ENCODE assay signal across 23 cellular contexts in the genomic region with DNA sequence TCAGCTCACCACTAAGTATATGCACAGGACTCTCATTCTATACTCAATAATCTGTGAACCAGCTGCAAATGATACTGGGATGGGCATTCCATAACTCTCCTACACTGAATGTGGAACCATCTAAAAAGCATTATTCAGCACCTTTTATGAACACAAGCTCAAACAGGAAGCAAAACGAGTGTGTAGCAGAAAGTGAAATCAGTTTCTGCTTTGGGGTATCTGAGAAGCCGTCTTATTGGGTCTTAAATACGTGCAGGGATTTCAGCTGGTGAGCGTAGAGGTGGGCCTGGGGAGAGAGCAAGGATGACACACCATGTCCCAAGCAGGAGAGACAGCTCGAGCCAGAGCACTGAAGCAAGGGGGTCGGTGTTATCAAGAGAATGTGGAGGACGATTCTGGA.
DNase-seq lines count a peak whose midpoint lies in the region; ATAC-seq and TF ChIP-seq lines count a peak whose summit lies in the region.
"Had no signal": no experiment of that assay in that cellular context is flagged by ENCODE, and none has a peak within 500 bp of the region (broad histone marks: within the 10 kb centered on the region; RNA-seq: fewer than 3 reads in every experiment).

No MANE protein-coding gene starts in this region.

- DNase-seq in activated naive CD8-positive, alpha-beta T cell treated with anti-CD3 and anti-CD28 coated beads, Interleukin-2, amount 10 ng/mL, durations not matched to agents 7 days and 5 days: no peak
- DNase-seq in activated naive CD8-positive, alpha-beta T cell treated with anti-CD3 and anti-CD28 coated beads for 36 hours: no peak
- DNase-seq in memory B cell (ENCODE audit: low spot score in 2 of 2) (no peak), NCI-H345 treated with DMSO at 0.1 percent for 48 hours (lab: John Stamatoyannopoulos, UW; ENCODE audit: unreplicated experiment) (no peak), lower lobe of right lung (no peak), glutamatergic neuron (no peak)
- DNase-seq: 8988T; activated CD8-positive, alpha-beta T cell treated with anti-CD3 and anti-CD28 coated beads for 36 hours; activated T-cell treated with anti-CD3 and anti-CD28 coated beads, Interleukin-2, amount 50 U/mL, for 48 hours; dermis blood vessel endothelial cell; gastrocnemius medialis; mucosa of descending colon; NCI-H1092 treated with DMSO at 0.1 percent for 48 hours; upper lobe of right lung; WERI-Rb-1 had no signal

- peaks cover 2% of the 10 kb centered on the region for H3K9me3 Mint-ChIP-seq in activated naive CD8-positive, alpha-beta T cell treated with anti-CD3 and anti-CD28 coated beads, Interleukin-2, amount 10 ng/mL, durations not matched to agents 7 days and 5 days
- H3K9me3 Mint-ChIP-seq in activated naive CD8-positive, alpha-beta T cell treated with anti-CD3 and anti-CD28 coated beads for 36 hours: peaks cover 5% of the 10 kb centered on the region
- peaks cover 2% of the 10 kb centered on the region for H3K9me3 Mint-ChIP-seq in memory B cell
- H3K9me3 Mint-ChIP-seq in glutamatergic neuron (ENCODE audit: unreplicated experiment): peaks cover 1% of the 10 kb centered on the region
- H3K9me3 Mint-ChIP-seq: stimulated activated naive CD8-positive, alpha-beta T cell treated with anti-CD3 and anti-CD28 coated beads, Interleukin-15, Interleukin-2, amounts not matched to agents 100 ng/mL and 50 ng/mL, for 24 hours had no signal

- intact Hi-C loops in lower lobe of right lung (cut with DNase I): no loop called here

- no peaks in the 10 kb centered on the region for H3K4me1 ChIP-seq in lower lobe of right lung
- H3K4me1 ChIP-seq: BLaER1, upper lobe of right lung had no signal

- no peaks in the 10 kb centered on the region for H3K27me3 ChIP-seq in lower lobe of right lung (ENCODE audit: low read depth)
- H3K27me3 ChIP-seq: BLaER1, gastrocnemius medialis, upper lobe of right lung had no signal

- H3K27ac ChIP-seq in lower lobe of right lung: no peak overlapping the region
- H3K27ac ChIP-seq: BLaER1, gastrocnemius medialis, KMS-11, RWPE1, upper lobe of right lung, WERI-Rb-1 had no signal

- POLR2A ChIA-PET in activated naive CD8-positive, alpha-beta T cell treated with anti-CD3 and anti-CD28 coated beads, Interleukin-2, amount 10 ng/mL, durations not matched to agents 7 days and 5 days (lab: Charles Lee): interaction anchor here (0.8 kb wide), 1 partner anchor 11 kb away, joined by 3 read pairs; no protein-coding TSS in a partner anchor

- TF ChIP-seq CTCF in lower lobe of right lung (IDR thresholded peaks at IDR 0.05) (no peak), glutamatergic neuron (IDR thresholded peaks at IDR 0.05; ENCODE audit: partially characterized antibody, unreplicated experiment) (no peak)

- H3K4me1 Mint-ChIP-seq in activated naive CD8-positive, alpha-beta T cell treated with anti-CD3 and anti-CD28 coated beads, Interleukin-2, amount 10 ng/mL, durations not matched to agents 7 days and 5 days: peaks cover 6% of the 10 kb centered on the region
- peaks cover 6% of the 10 kb centered on the region for H3K4me1 Mint-ChIP-seq in activated naive CD8-positive, alpha-beta T cell treated with anti-CD3 and anti-CD28 coated beads for 36 hours
- H3K4me1 Mint-ChIP-seq in memory B cell (peaks cover 13% of the 10 kb centered on the region), glutamatergic neuron (ENCODE audit: low read depth, unreplicated experiment) (no peaks in the 10 kb centered on the region)

- no peak overlapping the region for H3K27ac Mint-ChIP-seq in activated naive CD8-positive, alpha-beta T cell treated with anti-CD3 and anti-CD28 coated beads, Interleukin-2, amount 10 ng/mL, durations not matched to agents 7 days and 5 days
- no peak overlapping the region for H3K27ac Mint-ChIP-seq in activated naive CD8-positive, alpha-beta T cell treated with anti-CD3 and anti-CD28 coated beads for 36 hours
- H3K27ac Mint-ChIP-seq in memory B cell: peak overlapping the region; percentile 66
- H3K27ac Mint-ChIP-seq in glutamatergic neuron (ENCODE audit: unreplicated experiment): no peak overlapping the region
- H3K27ac Mint-ChIP-seq: activated CD8-positive, alpha-beta T cell treated with anti-CD3 and anti-CD28 coated beads for 36 hours; activated naive CD8-positive, alpha-beta T cell; stimulated activated naive CD8-positive, alpha-beta T cell treated with anti-CD3 and anti-CD28 coated beads, Interleukin-15, Interleukin-2, amounts not matched to agents 100 ng/mL and 50 ng/mL, for 24 hours had no signal

- no peak for ATAC-seq in activated naive CD8-positive, alpha-beta T cell treated with anti-CD3 and anti-CD28 coated beads, Interleukin-2, amount 10 ng/mL, durations not matched to agents 7 days and 5 days (ENCODE audit: low read depth)
- ATAC-seq in GM21515 (IDR thresholded peaks at IDR 0.05; ENCODE audit: unreplicated experiment): peak; percentile 52
- ATAC-seq in HG03354 (IDR thresholded peaks at IDR 0.05; ENCODE audit: poor library complexity, severe bottlenecking, unreplicated experiment): peak; percentile 60
- ATAC-seq in memory B cell (ENCODE audit: low read depth): peak; percentile 32
- ATAC-seq in lower lobe of right lung: no peak
- ATAC-seq: activated CD8-positive, alpha-beta T cell treated with anti-CD3 and anti-CD28 coated beads for 36 hours; gastrocnemius medialis; mucosa of descending colon; right cardiac atrium; upper lobe of right lung had no signal

- no peaks in the 10 kb centered on the region for H3K9me3 ChIP-seq in lower lobe of right lung
- H3K9me3 ChIP-seq: BLaER1, gastrocnemius medialis had no signal

- H3K4me3 Mint-ChIP-seq in activated naive CD8-positive, alpha-beta T cell treated with anti-CD3 and anti-CD28 coated beads, Interleukin-2, amount 10 ng/mL, durations not matched to agents 7 days and 5 days: peak overlapping the region; percentile 23
- no peak overlapping the region for H3K4me3 Mint-ChIP-seq in activated naive CD8-positive, alpha-beta T cell treated with anti-CD3 and anti-CD28 coated beads for 36 hours
- H3K4me3 Mint-ChIP-seq in memory B cell: peak overlapping the region; percentile 81
- H3K4me3 Mint-ChIP-seq in glutamatergic neuron (ENCODE audit: unreplicated experiment): no peak overlapping the region
- H3K4me3 Mint-ChIP-seq: activated CD8-positive, alpha-beta T cell treated with anti-CD3 and anti-CD28 coated beads for 36 hours; activated naive CD8-positive, alpha-beta T cell; stimulated activated naive CD8-positive, alpha-beta T cell treated with anti-CD3 and anti-CD28 coated beads, Interleukin-15, Interleukin-2, amounts not matched to agents 100 ng/mL and 50 ng/mL, for 24 hours had no signal

- no peaks in the 10 kb centered on the region for H3K27me3 Mint-ChIP-seq in activated naive CD8-positive, alpha-beta T cell treated with anti-CD3 and anti-CD28 coated beads, Interleukin-2, amount 10 ng/mL, durations not matched to agents 7 days and 5 days
- no peaks in the 10 kb centered on the region for H3K27me3 Mint-ChIP-seq in activated naive CD8-positive, alpha-beta T cell treated with anti-CD3 and anti-CD28 coated beads for 36 hours
- no peaks in the 10 kb centered on the region for H3K27me3 Mint-ChIP-seq in memory B cell
- H3K27me3 Mint-ChIP-seq in glutamatergic neuron (ENCODE audit: unreplicated experiment): no peaks in the 10 kb centered on the region
- H3K27me3 Mint-ChIP-seq: activated CD8-positive, alpha-beta T cell treated with anti-CD3 and anti-CD28 coated beads for 36 hours; activated naive CD8-positive, alpha-beta T cell; stimulated activated naive CD8-positive, alpha-beta T cell treated with anti-CD3 and anti-CD28 coated beads, Interleukin-15, Interleukin-2, amounts not matched to agents 100 ng/mL and 50 ng/mL, for 24 hours had no signal

- H3K36me3 ChIP-seq in lower lobe of right lung: no peaks in the 10 kb centered on the region
- H3K36me3 ChIP-seq: BLaER1, gastrocnemius medialis, upper lobe of right lung, WERI-Rb-1 had no signal

- H3K36me3 Mint-ChIP-seq in activated naive CD8-positive, alpha-beta T cell treated with anti-CD3 and anti-CD28 coated beads, Interleukin-2, amount 10 ng/mL, durations not matched to agents 7 days and 5 days: peaks cover 10% of the 10 kb centered on the region
- H3K36me3 Mint-ChIP-seq in activated naive CD8-positive, alpha-beta T cell treated with anti-CD3 and anti-CD28 coated beads for 36 hours: peaks cover 2% of the 10 kb centered on the region
- H3K36me3 Mint-ChIP-seq in memory B cell (peaks cover 21% of the 10 kb centered on the region), glutamatergic neuron (ENCODE audit: unreplicated experiment) (no peaks in the 10 kb centered on the region)

- H3K4me3 ChIP-seq in lower lobe of right lung: no peak overlapping the region
- H3K4me3 ChIP-seq: BLaER1, gastrocnemius medialis, mucosa of descending colon, upper lobe of right lung had no signal

Comparison
In these comparisons a context has a peak if more than half of its experiments do, and no peak if none do; other contexts are left out.
1. H3K4me3 Mint-ChIP-seq: peak in activated naive CD8-positive, alpha-beta T cell treated with anti-CD3 and anti-CD28 coated beads, Interleukin-2, amount 10 ng/mL, durations not matched to agents 7 days and 5 days (single experiment) and memory B cell (single experiment); none in activated naive CD8-positive, alpha-beta T cell treated with anti-CD3 and anti-CD28 coated beads for 36 hours (single experiment) and glutamatergic neuron (single experiment).
2. ATAC-seq: peak in GM21515 (single experiment), HG03354 (single experiment) and memory B cell (single experiment); none in activated naive CD8-positive, alpha-beta T cell treated with anti-CD3 and anti-CD28 coated beads, Interleukin-2, amount 10 ng/mL, durations not matched to agents 7 days and 5 days (single experiment) and lower lobe of right lung (0 of 2).